In genomic region chr5:150845185-150845859, GRCh38 we compare ENCODE assay signal across 11 cellular contexts. TPM values are rescaled to one million over a fixed set of nuclear protein-coding genes. Genes with fewer than 3 reads are reported as not detected.
"Had no signal": no experiment of that assay in that cellular context is flagged by ENCODE, and none has a peak within 500 bp of the region (broad histone marks: within the 10 kb centered on the region; RNA-seq: fewer than 3 reads in every experiment).

No MANE protein-coding gene starts in this region.

RNA-seq across cellular contexts. Expression of gene IRGM, which starts 1.0 kb away (rescaled TPM):
- total RNA-seq: neural crest cell, osteocyte, posterior vena cava, pulmonary artery endothelial cell, right atrium auricular region, right lobe of liver, temporal lobe, thoracic aorta, tibial nerve, urinary bladder had no signal
- polyA plus RNA-seq: stomach had no signal
